In genomic region chr13:44014501-44014900, GRCh38 we compare ENCODE assay signal across 15 cellular contexts.
"Had no signal": no experiment of that assay in that cellular context is flagged by ENCODE, and none has a peak within 500 bp of the region (broad histone marks: within the 10 kb centered on the region; RNA-seq: fewer than 3 reads in every experiment).

No MANE protein-coding gene starts in this region.

- H3K9me3 ChIP-seq: breast epithelium, pancreas, psoas muscle, spleen had no signal

- H3K4me3 ChIP-seq: breast epithelium, coronary artery, pancreas, spleen had no signal

- DNase-seq: activated CD4-positive, alpha-beta memory T cell treated with anti-CD3 and anti-CD28 coated beads for 36 hours; activated CD4-positive, alpha-beta T cell treated with anti-CD3 and anti-CD28 coated beads for 48 hours; activated naive CD4-positive, alpha-beta T cell treated with Interleukin-2 at 50 U/mL for 16 hours; activated naive CD8-positive, alpha-beta T cell treated with anti-CD3 and anti-CD28 coated beads for 36 hours; activated T-cell treated with anti-CD3 and anti-CD28 coated beads, Interleukin-2, amount 50 U/mL, for 48 hours; cerebellar nuclear complex; nephron progenitor cell; pancreas; psoas muscle; spleen; stimulated activated CD4-positive, alpha-beta T cell treated with anti-CD3 and anti-CD28 coated beads, Interleukin-4, amount 100 ng/mL, for 1 hour; stimulated activated naive CD4-positive, alpha-beta T cell treated with Interleukin-2 at 50 U/mL for 16 hours had no signal

- H3K27me3 ChIP-seq: breast epithelium, pancreas, spleen had no signal

- H3K36me3 ChIP-seq: breast epithelium, pancreas, spleen had no signal

- ATAC-seq: left lobe of liver had no signal

- H3K4me1 ChIP-seq: breast epithelium had no signal
